11 cellular contexts compared by ENCODE assay signal in genomic region chr17:17204041-17204591, GRCh38. TPM values are rescaled to one million over a fixed set of nuclear protein-coding genes. Genes with fewer than 3 reads are reported as not detected.
A peak's percentile ranks its signal among the peaks of the same experiment; 100 is the strongest.
DNase-seq lines count a peak whose midpoint lies in the region; ATAC-seq, FAIRE-seq and TF ChIP-seq lines count a peak whose summit lies in the region.
"Had no signal": no experiment of that assay in that cellular context is flagged by ENCODE, and none has a peak within 500 bp of the region (broad histone marks: within the 10 kb centered on the region; RNA-seq: fewer than 3 reads in every experiment).

No MANE protein-coding gene starts in this region.

- H3K9me3 ChIP-seq in A673 (ENCODE audit: low read depth, low read length, poor library complexity, severe bottlenecking), result no peaks in the 10 kb centered on the region
- no peaks in the 10 kb centered on the region for H3K9me3 ChIP-seq in astrocyte (ENCODE audit: insufficient read depth, low read depth, low read length)
- H3K9me3 ChIP-seq: uterus had no signal

- no peaks in the 10 kb centered on the region for H3K27me3 ChIP-seq in A673 (replicated peaks; ENCODE audit: insufficient read depth, low read depth, low read length, poor library complexity)
- no peaks in the 10 kb centered on the region for H3K27me3 ChIP-seq in astrocyte (ENCODE audit: insufficient read depth, low read length)
- H3K27me3 ChIP-seq: uterus had no signal

- no peak overlapping the region for H3K9ac ChIP-seq in astrocyte (ENCODE audit: low read length)

- intact Hi-C loops in A673 (cut with micrococcal nuclease; ENCODE audit: unreplicated experiment), result no loop called here

- H3K4me3 ChIP-seq in A673 (ENCODE audit: low read depth, low read length, poor library complexity, severe bottlenecking) (peak overlapping the region; percentile 72), astrocyte (ENCODE audit: insufficient read depth, low read depth, low read length) (no peak overlapping the region)
- H3K4me3 ChIP-seq: uterus had no signal

- FAIRE-seq in HTR-8/SVneo (lab: Jason Lieb, UNC) (peak; percentile 52), astrocyte (lab: Jason Lieb, UNC) (no peak)

- TF ChIP-seq CTCF in A673 (conservative IDR thresholded peaks at IDR 0.05; ENCODE audit: low read depth, low read length), result no peak
- TF ChIP-seq CTCF in astrocyte (IDR thresholded peaks at IDR 0.05; ENCODE audit: insufficient read depth, low read depth, low read length), result no peak

- H3K4me1 Mint-ChIP-seq in astrocyte (ENCODE audit: low read depth, unreplicated experiment), result no peaks in the 10 kb centered on the region

- H3K9me3 Mint-ChIP-seq in astrocyte (ENCODE audit: unreplicated experiment), result no peaks in the 10 kb centered on the region

- H3K36me3 Mint-ChIP-seq in astrocyte (ENCODE audit: low read depth, unreplicated experiment), result peaks cover 6% of the 10 kb centered on the region

- H3K27ac ChIP-seq in A673 (ENCODE audit: low read depth, low read length, poor library complexity, severe bottlenecking), result no peak overlapping the region
- no peak overlapping the region for H3K27ac ChIP-seq in astrocyte (ENCODE audit: low read depth, low read length)

- DNase-seq in A673 (ENCODE audit: low spot score) (no peak), HTR-8/SVneo (ENCODE audit: insufficient read length, low spot score) (no peak), astrocyte (ENCODE audit: low read depth) (no peak), mucosa of gallbladder (ENCODE audit: low spot score) (peak; percentile 49), retina (no peak), HuH-7.5 (ENCODE audit: low spot score) (no peak)
- DNase-seq in stimulated activated CD8-positive, alpha-beta memory T cell treated with anti-CD3 and anti-CD28 coated beads, Interleukin-4, amount 100 ng/mL, for 48 hours, result no peak
- DNase-seq: activated CD4-positive, alpha-beta T cell treated with anti-CD3 and anti-CD28 coated beads, Interleukin-2, amount 50 U/mL, for 4 hours; NCI-H1930; uterus had no signal

- H3K4me1 ChIP-seq in A673 (ENCODE audit: insufficient read depth, low read length, poor library complexity, severe bottlenecking), result peaks cover 18% of the 10 kb centered on the region
- peaks cover 22% of the 10 kb centered on the region for H3K4me1 ChIP-seq in astrocyte (ENCODE audit: insufficient read depth, low read length)

- no peak overlapping the region for H2AFZ ChIP-seq in astrocyte (ENCODE audit: low read depth, low read length)

- H3K36me3 ChIP-seq in A673 (ENCODE audit: insufficient read depth, low read length, poor library complexity, severe bottlenecking) (peaks cover 15% of the 10 kb centered on the region), astrocyte (ENCODE audit: insufficient read depth, low read length) (no peaks in the 10 kb centered on the region)
- H3K36me3 ChIP-seq: uterus had no signal

- BruUV-seq in A673 (replicated peaks; lab: Mats Ljungman, UMichigan), result no TSS peak

- POLR2A ChIA-PET in A673 (lab: Charles Lee; ENCODE audit: low non-redundant PET), result no interaction called here

- H3K27me3 Mint-ChIP-seq in astrocyte (ENCODE audit: low read depth, unreplicated experiment), result peaks cover 13% of the 10 kb centered on the region

- CTCF ChIA-PET in A673 (lab: Charles Lee), result no interaction called here

- peak overlapping the region; percentile 93 for H3K4me2 ChIP-seq in astrocyte (ENCODE audit: low read length)

- ATAC-seq in GM21737 (IDR thresholded peaks at IDR 0.05; ENCODE audit: unreplicated experiment), result no peak

- peak overlapping the region; percentile 62 for H3K27ac Mint-ChIP-seq in astrocyte (ENCODE audit: unreplicated experiment)

- H4K20me1 ChIP-seq in astrocyte (ENCODE audit: insufficient read depth, low read length), result peaks cover 11% of the 10 kb centered on the region

- no peaks in the 10 kb centered on the region for H3K79me2 ChIP-seq in astrocyte (ENCODE audit: insufficient read depth, low read length)

- H3K4me3 Mint-ChIP-seq in astrocyte (ENCODE audit: unreplicated experiment), result no peak overlapping the region

RNA-seq across cellular contexts. Expression of gene PLD6, which starts 2.0 kb away (rescaled TPM):
- 13.4 and 15.5 TPM in 2 replicates for total RNA-seq in A673 (2021)
- 0.31 and 0.64 TPM in 2 replicates for total RNA-seq in astrocyte
- 6.4 TPM for total RNA-seq in mucosa of gallbladder

RNA-seq across cellular contexts. Expression of gene FLCN, which starts 32.9 kb away (rescaled TPM):
- 47.6 and 60.2 TPM in 2 replicates for total RNA-seq in A673 (2021)
- total RNA-seq in astrocyte, result 34.2 and 40.0 TPM in 2 replicates
- 110 TPM for total RNA-seq in mucosa of gallbladder
